Comparison of ENCODE assay signal across 1 cellular context in genomic region chr1:156104861-156105546, GRCh38.
TF ChIP-seq lines count a peak whose summit lies in the region.

No MANE protein-coding gene starts in this region.

TF ChIP-seq in WTC11, 78 proteins besides CTCF, POLR2A, EP300 and RAD21 (continued from another document):
- TF ChIP-seq ZNF121 (CRISPR knock-in tag; IDR thresholded peaks at IDR 0.05) (0 out of 2 replicates have a peak, but pooled peaks have one; percentile 56), ATF3 (CRISPR knock-in tag; conservative IDR thresholded peaks at IDR 0.05) (no peak), TP53 (CRISPR knock-in tag; IDR thresholded peaks at IDR 0.05) (no peak), ZNF532 (CRISPR knock-in tag; IDR thresholded peaks at IDR 0.05; ENCODE audit: borderline replicate concordance) (no peak), ZMAT4 (CRISPR knock-in tag; IDR thresholded peaks at IDR 0.05) (no peak), CBFB (CRISPR knock-in tag; IDR thresholded peaks at IDR 0.05; ENCODE audit: low read depth) (no peak), AR (CRISPR knock-in tag; IDR thresholded peaks at IDR 0.05) (no peak), MAX (CRISPR knock-in tag; IDR thresholded peaks at IDR 0.05) (no peak), NR1H2 (CRISPR knock-in tag; IDR thresholded peaks at IDR 0.05) (no peak), JAZF1 (CRISPR knock-in tag; IDR thresholded peaks at IDR 0.05) (no peak), USF1 (CRISPR knock-in tag; IDR thresholded peaks at IDR 0.05) (no peak), FOXP1 (CRISPR knock-in tag; IDR thresholded peaks at IDR 0.05; ENCODE audit: borderline replicate concordance) (0 out of 2 replicates have a peak, but pooled peaks have one; percentile 11), E2F1 (CRISPR knock-in tag; IDR thresholded peaks at IDR 0.05) (no peak), CDX4 (CRISPR knock-in tag; IDR thresholded peaks at IDR 0.05; ENCODE audit: borderline replicate concordance) (no peak), ESRRA (CRISPR knock-in tag; IDR thresholded peaks at IDR 0.05; ENCODE audit: borderline replicate concordance) (no peak)
TF ChIP-seq in WTC11: peak in this region for 3.
